26 cellular contexts compared by ENCODE assay signal in the genomic region with DNA sequence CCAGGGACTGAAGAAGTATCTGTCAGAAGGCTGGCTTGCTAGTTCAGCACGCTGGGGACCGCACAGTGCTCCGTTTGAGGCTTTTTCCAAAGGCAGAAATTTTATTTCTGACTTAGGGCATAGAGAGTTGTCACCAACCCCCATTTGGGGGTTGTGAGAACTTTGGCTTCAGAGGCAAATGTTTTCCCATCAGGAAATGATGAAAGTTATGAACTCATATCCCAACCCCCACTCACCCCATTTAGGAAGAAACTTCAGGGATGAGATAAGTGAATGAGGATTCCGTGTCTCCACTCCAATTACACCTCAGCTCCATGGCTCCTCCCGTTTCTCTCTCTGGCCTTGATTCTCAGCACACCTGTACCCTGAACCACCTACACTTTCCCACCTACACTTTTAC.
"Had no signal": no experiment of that assay in that cellular context is flagged by ENCODE, and none has a peak within 500 bp of the region (broad histone marks: within the 10 kb centered on the region; RNA-seq: fewer than 3 reads in every experiment).

No MANE protein-coding gene starts in this region.

- H3K4me3 ChIP-seq: esophagus squamous epithelium, heart left ventricle, lower lobe of right lung, ovary, prostate gland, spleen, testis had no signal

- DNase-seq: activated CD4-positive, alpha-beta T cell treated with anti-CD3 and anti-CD28 coated beads, Interleukin-2, amount 50 U/mL, for 1 hour; activated CD4-positive, CD25-positive, alpha-beta regulatory T cell treated with anti-CD3 and anti-CD28 coated beads, Interleukin-2, amount 50 U/mL, for 72 hours; activated CD8-positive, alpha-beta T cell treated with anti-CD3 and anti-CD28 coated beads, Interleukin-2, amount 10 ng/mL, durations not matched to agents 7 days and 5 days; activated gamma-delta T cell treated with Interleukin-2 at 50 U/mL for 16 hours; anterior cingulate cortex; cerebellar nuclear complex; cortex of kidney; effector memory CD4-positive, alpha-beta T cell; esophagus squamous epithelium; heart left ventricle; lower lobe of right lung; naive thymus-derived CD8-positive, alpha-beta T cell; ovary; spleen; stimulated activated CD4-positive, alpha-beta T cell treated with anti-CD3 and anti-CD28 coated beads, Interleukin-4, amount 100 ng/mL, for 1 hour; stimulated activated naive CD4-positive, alpha-beta T cell; T-cell; testis had no signal

- H3K4me1 ChIP-seq: prostate gland had no signal

- H3K36me3 ChIP-seq: esophagus squamous epithelium, heart left ventricle, lower lobe of right lung, ovary, prostate gland, spleen had no signal

- H3K27me3 ChIP-seq: esophagus squamous epithelium, ovary, testis had no signal

- H3K27me3 Mint-ChIP-seq: activated naive CD4-positive, alpha-beta T cell treated with anti-CD3 and anti-CD28 coated beads, Interleukin-2, amount 50 U/mL, for 24 hours; type B pancreatic cell had no signal

- FAIRE-seq: keratinocyte had no signal

- H3K36me3 Mint-ChIP-seq: activated naive CD4-positive, alpha-beta T cell treated with anti-CD3 and anti-CD28 coated beads, Interleukin-2, amount 50 U/mL, for 24 hours; mesothelial cell of epicardium; T-cell had no signal

- H3K27ac ChIP-seq: ovary, testis, VCaP had no signal

- H3K4me3 Mint-ChIP-seq: activated CD8-positive, alpha-beta T cell treated with anti-CD3 and anti-CD28 coated beads, Interleukin-2, amount 10 ng/mL, durations not matched to agents 7 days and 5 days; activated naive CD4-positive, alpha-beta T cell treated with anti-CD3 and anti-CD28 coated beads, Interleukin-2, amount 50 U/mL, for 24 hours; activated T-helper 1 cell treated with anti-CD3 and anti-CD28 coated beads, Interleukin-12 subunit alpha, Interleukin-12 subunit beta, Interleukin-2, Interleukin-4 antibody, amounts not matched to agents 30 ng/mL and 10 ng/mL and 1 ng/mL, durations not matched to agents 14 hours and 24 hours and 36 hours; mesothelial cell of epicardium; T-cell; T-helper 2 cell treated with Interferon-gamma antibody and Interleukin-4, amounts not matched to agents 5 μg/mL and 100 μg/mL, for 36 hours; type B pancreatic cell had no signal

- H3K9me3 Mint-ChIP-seq: activated naive CD4-positive, alpha-beta T cell treated with anti-CD3 and anti-CD28 coated beads, Interleukin-2, amount 50 U/mL, for 24 hours; activated T-helper 1 cell treated with anti-CD3 and anti-CD28 coated beads, Interleukin-12 subunit alpha, Interleukin-12 subunit beta, Interleukin-2, Interleukin-4 antibody, amounts not matched to agents 30 ng/mL and 10 ng/mL and 1 ng/mL, durations not matched to agents 14 hours and 24 hours and 36 hours; naive thymus-derived CD8-positive, alpha-beta T cell; T-cell; T-helper 2 cell treated with Interferon-gamma antibody and Interleukin-4, amounts not matched to agents 5 μg/mL and 100 μg/mL, for 36 hours had no signal

- H3K9me3 ChIP-seq: esophagus squamous epithelium, heart left ventricle, lower lobe of right lung, ovary, prostate gland, spleen, testis had no signal

- H3K27ac Mint-ChIP-seq: activated CD8-positive, alpha-beta T cell treated with anti-CD3 and anti-CD28 coated beads, Interleukin-2, amount 10 ng/mL, durations not matched to agents 7 days and 5 days; activated naive CD4-positive, alpha-beta T cell treated with anti-CD3 and anti-CD28 coated beads, Interleukin-2, amount 50 U/mL, for 24 hours; activated T-helper 1 cell treated with anti-CD3 and anti-CD28 coated beads, Interleukin-12 subunit alpha, Interleukin-12 subunit beta, Interleukin-2, Interleukin-4 antibody, amounts not matched to agents 30 ng/mL and 10 ng/mL and 1 ng/mL, durations not matched to agents 14 hours and 24 hours and 36 hours; mesothelial cell of epicardium; T-cell; T-helper 2 cell treated with Interferon-gamma antibody and Interleukin-4, amounts not matched to agents 5 μg/mL and 100 μg/mL, for 36 hours; type B pancreatic cell had no signal
